In genomic region chr6:53728570-53729194, GRCh38 we compare ENCODE assay signal across 8 cellular contexts.
DNase-seq lines count a peak whose midpoint lies in the region; ATAC-seq and TF ChIP-seq lines count a peak whose summit lies in the region.

No MANE protein-coding gene starts in this region.

- intact Hi-C loops in heart left ventricle (cut with DNase I): loop anchor here in 8 of 10 donors (1.0 to 10.0 kb wide), 11 partner anchors 76 to 554 kb away; partner anchors contain the start of gene GCLC (in 2 of the 8)

- DNase-seq in ACHN (peak; percentile 50), GM13976 (ENCODE audit: low spot score) (peak; percentile 57), HPDE6-E6E7 (ENCODE audit: extremely low spot score) (peak; percentile 32), RWPE2 (ENCODE audit: low spot score) (no peak), heart left ventricle (peak in 4 of 5 donors; percentile 36 to 45 (median 38)), renal cortical epithelial cell (ENCODE audit: low read depth) (peak; percentile 34)
- peak; percentile 48 for DNase-seq in activated naive CD4-positive, alpha-beta T cell treated with anti-CD3 and anti-CD28 coated beads, Interleukin-2, amount 50 U/mL, for 16 hours

- peak; percentile 68 for ATAC-seq in RWPE2 (ENCODE audit: low read depth)
- peak; percentile 14 to 78 (median 59) for ATAC-seq in heart left ventricle
- no peak for ATAC-seq in HG03565 (IDR thresholded peaks at IDR 0.05; ENCODE audit: unreplicated experiment)

- H3K36me3 ChIP-seq in RWPE2 (ENCODE audit: low read depth) (no peaks in the 10 kb centered on the region), heart left ventricle (no peaks in the 10 kb centered on the region)

- H3K4me1 ChIP-seq in RWPE2 (ENCODE audit: insufficient read depth, poor library complexity, severe bottlenecking) (peaks cover 8% of the 10 kb centered on the region), heart left ventricle (peaks cover 0 to 6% (median under 1%) of the 10 kb centered on the region in 12 donors)

- H3K27ac ChIP-seq in RWPE2 (ENCODE audit: poor library complexity, severe bottlenecking): no peak overlapping the region
- no peak overlapping the region for H3K27ac ChIP-seq in heart left ventricle

- H3K9me3 ChIP-seq in RWPE2 (ENCODE audit: severe bottlenecking) (no peaks in the 10 kb centered on the region), heart left ventricle (no peaks in the 10 kb centered on the region)

- H3K27me3 ChIP-seq in RWPE2 (ENCODE audit: insufficient read depth, poor library complexity, severe bottlenecking) (no peaks in the 10 kb centered on the region), heart left ventricle (peaks cover 0 to 3% (median 0%) of the 10 kb centered on the region in 9 donors)

- no peak overlapping the region for H3K4me3 ChIP-seq in RWPE2 (ENCODE audit: severe bottlenecking)
- peak overlapping the region in 3 of 12 donors; percentile 7 to 19 (median 11) for H3K4me3 ChIP-seq in heart left ventricle

- no peak for TF ChIP-seq POLR2A in heart left ventricle (IDR thresholded peaks at IDR 0.05)

- 28 to 35% (median 31%) methylated on average over 9 of the region's 9 CpGs for WGBS in heart left ventricle, 4 donors

- in situ Hi-C loops in ACHN (cut with HindIII; ENCODE audit: low pct_ligation_motif_present, low pct_unique_long_range_greater_than_20kb, low sequenced_read_pairs) (no loop called here), GM13976 (cut with MboI; ENCODE audit: low sequenced_read_pairs, unreplicated experiment) (loop anchor here (10.0 kb wide), 1 partner anchor 234 kb away; no protein-coding TSS in a partner anchor)

- TF ChIP-seq CTCF in GM13976 (IDR thresholded peaks at IDR 0.05; ENCODE audit: borderline replicate concordance, control extremely low read depth, extremely low read depth, insufficient read depth, missing control alignments) (peak; percentile 75), RWPE2 (IDR thresholded peaks at IDR 0.05; ENCODE audit: poor library complexity, severe bottlenecking) (peak; percentile 80), heart left ventricle (IDR thresholded peaks at IDR 0.05) (peak; percentile 53 to 98 (median 88))
